In genomic region chr20:46356195-46357029, GRCh38 we compare ENCODE assay signal across 1 cellular context.
TF ChIP-seq lines count a peak whose summit lies in the region.

No MANE protein-coding gene starts in this region.

TF ChIP-seq in GM23338, 12 proteins besides CTCF, POLR2A, EP300 and RAD21 (continued from another document):
- TF ChIP-seq ZNF462 (CRISPR knock-in tag; IDR thresholded peaks at IDR 0.05) (no peak), ZNF114 (CRISPR knock-in tag; IDR thresholded peaks at IDR 0.05) (no peak), REST (IDR thresholded peaks at IDR 0.05; ENCODE audit: unreplicated experiment) (no peak), ZNF331 (CRISPR knock-in tag; IDR thresholded peaks at IDR 0.05; ENCODE audit: low read depth) (no peak), JUNB (IDR thresholded peaks at IDR 0.05; ENCODE audit: unreplicated experiment) (no peak), POLR2AphosphoS5 (IDR thresholded peaks at IDR 0.05; ENCODE audit: low read depth) (no peak), CREB1 (CRISPR knock-in tag; IDR thresholded peaks at IDR 0.05; ENCODE audit: low read depth) (no peak), EZH2 (IDR thresholded peaks at IDR 0.05; ENCODE audit: low read depth, unreplicated experiment) (no peak)
